17 cellular contexts compared by ENCODE assay signal in genomic region chrX:69196666-69197065, GRCh38. TPM values are rescaled to one million over a fixed set of nuclear protein-coding genes. Genes with fewer than 3 reads are reported as not detected.
A peak's percentile ranks its signal among the peaks of the same experiment; 100 is the strongest.
DNase-seq lines count a peak whose midpoint lies in the region; ATAC-seq and TF ChIP-seq lines count a peak whose summit lies in the region.
"Had no signal": no experiment of that assay in that cellular context is flagged by ENCODE, and none has a peak within 500 bp of the region (broad histone marks: within the 10 kb centered on the region; RNA-seq: fewer than 3 reads in every experiment).

No MANE protein-coding gene starts in this region.

- H3K79me1 ChIP-seq in neuronal stem cell (ENCODE audit: low read depth, low read length) = no peaks in the 10 kb centered on the region

- H3K36me3 ChIP-seq in cardiac muscle cell = no peaks in the 10 kb centered on the region
- no peaks in the 10 kb centered on the region for H3K36me3 ChIP-seq in left ventricle myocardium inferior
- H3K36me3 ChIP-seq in neuronal stem cell (replicated peaks in 1 of 2; ENCODE audit: control insufficient read depth in 2 of 2, insufficient read depth in 2 of 2, low read length in 2 of 2) = no peaks in the 10 kb centered on the region

- H3K9ac ChIP-seq in neuronal stem cell (ENCODE audit: low read depth, low read length, poor library complexity) = no peak overlapping the region

- H3K27ac ChIP-seq in cardiac muscle cell (peak overlapping the region; percentile 73), left ventricle myocardium inferior (replicated peaks) (no peak overlapping the region), neuronal stem cell (replicated peaks; ENCODE audit: low read length) (no peak overlapping the region)
- H3K27ac ChIP-seq: HL-60 had no signal

- no peak overlapping the region for H3K18ac ChIP-seq in neuronal stem cell (ENCODE audit: low read length)

- no peak overlapping the region for H2BK15ac ChIP-seq in neuronal stem cell (ENCODE audit: low read length)

- no peak overlapping the region for H2BK12ac ChIP-seq in neuronal stem cell (ENCODE audit: low read length)

- no peak overlapping the region for H4K91ac ChIP-seq in neuronal stem cell (ENCODE audit: low read depth, low read length, poor library complexity)

- H3K4me1 ChIP-seq in cardiac muscle cell (ENCODE audit: low read depth) = peaks cover 19% of the 10 kb centered on the region
- no peaks in the 10 kb centered on the region for H3K4me1 ChIP-seq in left ventricle myocardium inferior
- H3K4me1 ChIP-seq in neuronal stem cell (ENCODE audit: control insufficient read depth in 2 of 2, insufficient read depth in 1 of 2, low read depth in 1 of 2, low read length in 2 of 2) = peaks cover 6 to 12% of the 10 kb centered on the region in 2 donors

- H2AFZ ChIP-seq in neuronal stem cell (ENCODE audit: low read length) = no peak overlapping the region
- H2AFZ ChIP-seq: GM23338 had no signal

- no peak overlapping the region for H3K23ac ChIP-seq in neuronal stem cell (ENCODE audit: low read depth, low read length, poor library complexity)

- H3K9me3 ChIP-seq in cardiac muscle cell (ENCODE audit: low read depth) (no peaks in the 10 kb centered on the region), left ventricle myocardium inferior (replicated peaks) (no peaks in the 10 kb centered on the region), neuronal stem cell (replicated peaks in 1 of 2; ENCODE audit: control insufficient read depth in 2 of 2, insufficient read depth in 1 of 2, low read depth in 1 of 2, low read length in 2 of 2) (no peaks in the 10 kb centered on the region)

- no peak overlapping the region for H3K4me3 ChIP-seq in cardiac muscle cell
- no peak overlapping the region for H3K4me3 ChIP-seq in left ventricle myocardium inferior
- H3K4me3 ChIP-seq in neuronal stem cell (ENCODE audit: low read length in 2 of 2) = no peak overlapping the region
- H3K4me3 ChIP-seq: GM23338 had no signal

- no peak overlapping the region for H3K4ac ChIP-seq in neuronal stem cell (ENCODE audit: low read length)

- WGBS in neuronal stem cell (ENCODE audit: extremely low coverage in 2 of 2, insufficient read length in 2 of 2, insufficient replicate concordance in 1 of 2), 2 donors = no CpG with 5 or more reads among the region's 3 CpGs

- H3K4me2 ChIP-seq in neuronal stem cell (ENCODE audit: insufficient read depth, low read length, poor library complexity, severe bottlenecking) = no peak overlapping the region
- H3K4me2 ChIP-seq: GM23338 had no signal

- no peak overlapping the region for H4K8ac ChIP-seq in neuronal stem cell (ENCODE audit: low read depth, low read length)

- TF ChIP-seq CTCF in cardiac muscle cell (IDR thresholded peaks at IDR 0.05; ENCODE audit: low read depth, low read length) = no peak
- TF ChIP-seq CTCF in left ventricle myocardium inferior (IDR thresholded peaks at IDR 0.05; ENCODE audit: borderline replicate concordance) = no peak

- H2BK120ac ChIP-seq in neuronal stem cell (ENCODE audit: low read depth, low read length) = no peak overlapping the region

- H2BK5ac ChIP-seq in neuronal stem cell (ENCODE audit: low read length) = no peak overlapping the region

- no peak overlapping the region for H3K14ac ChIP-seq in neuronal stem cell (ENCODE audit: low read length)

- intact Hi-C loops in left ventricle myocardium inferior (cut with micrococcal nuclease) = no loop called here

- peak overlapping the region; percentile 43 for H2AK5ac ChIP-seq in neuronal stem cell (ENCODE audit: low read depth, low read length)

- ATAC-seq in HG02981 (IDR thresholded peaks at IDR 0.05; ENCODE audit: unreplicated experiment) = no peak
- ATAC-seq: GM23338 had no signal

- H3K27me3 ChIP-seq in cardiac muscle cell (no peaks in the 10 kb centered on the region), left ventricle myocardium inferior (ENCODE audit: low read depth) (no peaks in the 10 kb centered on the region), neuronal stem cell (ENCODE audit: control insufficient read depth in 3 of 3, insufficient read depth in 3 of 3, low read depth in 1 of 3, low read length in 3 of 3) (peaks cover 0 to 6% (median 0%) of the 10 kb centered on the region in 3 experiments)

- no peak for DNase-seq in cardiac muscle cell (ENCODE audit: low read depth in 1 of 2, low spot score in 1 of 2)
- DNase-seq in left ventricle myocardium inferior = no peak
- peak; percentile 16 for DNase-seq in SK-N-DZ (ENCODE audit: low spot score)
- no peak for DNase-seq in neuronal stem cell (ENCODE audit: low spot score)
- no peak for DNase-seq in NCI-H2029 (lab: John Stamatoyannopoulos, UW)
- DNase-seq: C1 segment of cervical spinal cord; CD4-positive, CD25-positive, alpha-beta regulatory T cell; CD8-positive, alpha-beta memory T cell; COR-L47; DMS153; DMS79; GF-D8; HCEC 1CT; IMR-90 had no signal

RNA-seq across cellular contexts. Expression of gene PJA1, which starts 31.4 kb away (rescaled TPM):
- total RNA-seq in cardiac muscle cell (67.4 and 68.9 TPM in 2 replicates), left ventricle myocardium inferior (18.2 TPM)
- polyA plus RNA-seq in cardiac muscle cell = 73.4 and 79.7 TPM in 2 replicates
- 47.4 and 49.9 TPM in 2 replicates for polyA plus RNA-seq in SK-N-DZ (2014; cell fraction: cytosol; rRNA removed)
- polyA plus RNA-seq in SK-N-DZ (2014; cell fraction: nucleus; rRNA removed) = 25.6 and 28.6 TPM in 2 replicates
- polyA plus RNA-seq in neuronal stem cell (2013, experiment 1 of 2) = 68.9 TPM
- polyA plus RNA-seq in neuronal stem cell (2013, experiment 2 of 2) = 73.4 TPM
